ENCODE assay signal across 12 cellular contexts in the genomic region with DNA sequence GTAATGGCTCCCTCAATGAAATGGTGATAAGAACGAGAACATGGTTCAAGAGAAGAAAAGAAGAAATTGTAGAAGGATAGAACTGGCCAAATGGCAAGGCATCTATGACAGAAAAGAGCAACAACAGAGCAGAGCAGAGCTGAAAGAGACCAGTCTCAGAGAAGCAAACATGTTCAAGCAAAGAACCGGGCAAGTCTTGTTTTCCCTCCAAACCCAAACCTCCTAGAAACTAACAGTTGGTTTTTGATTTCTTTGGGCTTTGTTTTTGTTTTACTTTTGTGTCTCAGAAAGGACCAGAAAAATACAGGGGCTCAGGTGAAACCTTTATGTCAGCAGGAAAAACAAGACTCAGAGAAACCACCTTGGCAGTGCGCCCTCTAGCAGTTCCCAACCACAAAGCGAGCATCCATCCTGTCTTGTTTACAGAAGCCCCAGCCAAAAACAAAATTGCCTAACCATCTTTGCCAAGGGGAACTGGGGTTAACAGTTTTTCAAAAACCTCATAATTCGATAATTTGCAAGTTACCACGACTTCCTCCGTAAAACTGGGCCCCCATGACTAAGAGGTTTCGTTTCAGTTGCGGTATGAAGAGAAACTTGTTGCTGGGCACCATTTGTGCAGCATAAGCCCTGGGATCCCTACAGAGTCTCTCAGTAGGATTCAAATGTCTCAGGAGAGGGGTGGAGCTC.
DNase-seq lines count a peak whose midpoint lies in the region; ATAC-seq and TF ChIP-seq lines count a peak whose summit lies in the region.
"Had no signal": no experiment of that assay in that cellular context is flagged by ENCODE, and none has a peak within 500 bp of the region (broad histone marks: within the 10 kb centered on the region; RNA-seq: fewer than 3 reads in every experiment).

No MANE protein-coding gene starts in this region.

- POLR2A ChIA-PET in MCF 10A (lab: Yijun Ruan, JAX): no interaction called here

- intact Hi-C loops in MCF 10A (cut with micrococcal nuclease): no loop called here

- TF ChIP-seq CTCF in GM12865 (IDR thresholded peaks at IDR 0.05; ENCODE audit: insufficient read depth, low read depth, low read length, missing control alignments) (no peak), MCF 10A (IDR thresholded peaks at IDR 0.05; ENCODE audit: unreplicated experiment) (no peak)

- H3K4me1 Mint-ChIP-seq in MCF 10A (ENCODE audit: insufficient read depth, unreplicated experiment): no peaks in the 10 kb centered on the region

- no peak overlapping the region for H3K27ac Mint-ChIP-seq in MCF 10A (ENCODE audit: low read depth, unreplicated experiment)

- peak overlapping the region; percentile 19; the same call in 1 of the 2 replicates for H3K4me3 ChIP-seq in GM12865 (ENCODE audit: low read depth, low read length)

- CTCF ChIA-PET in MCF 10A (lab: Yijun Ruan, JAX): interaction anchor here (0.9 kb wide), 1 partner anchor 14 kb away, joined by 3 read pairs; no protein-coding TSS in a partner anchor

- H3K36me3 Mint-ChIP-seq in MCF 10A (ENCODE audit: insufficient read depth, unreplicated experiment): no peaks in the 10 kb centered on the region

- no peak overlapping the region for H3K4me3 Mint-ChIP-seq in MCF 10A (ENCODE audit: unreplicated experiment)
- H3K4me3 Mint-ChIP-seq: neural crest cell had no signal

- H3K9me3 Mint-ChIP-seq in MCF 10A (ENCODE audit: unreplicated experiment): no peaks in the 10 kb centered on the region
- H3K9me3 Mint-ChIP-seq: neural crest cell had no signal

- no TSS peak for BruUV-seq in MCF 10A (replicated peaks; lab: Mats Ljungman, UMichigan)

- no peaks in the 10 kb centered on the region for H3K27me3 Mint-ChIP-seq in MCF 10A (ENCODE audit: insufficient read depth, unreplicated experiment)

- DNase-seq in GM12865 (ENCODE audit: low read depth) (peak; percentile 91), SKM-1 treated with dmso at 0.1 percent for 144 hours (lab: John Stamatoyannopoulos, UW; ENCODE audit: unreplicated experiment) (peak; percentile 26), MCF 10A (ENCODE audit: unreplicated experiment) (no peak), DMS153 (lab: John Stamatoyannopoulos, UW) (no peak), DMS153 treated with DMSO at 0.1 percent for 48 hours (lab: John Stamatoyannopoulos, UW; ENCODE audit: unreplicated experiment) (no peak)
- DNase-seq in stimulated activated CD4-positive, alpha-beta T cell treated with anti-CD3 and anti-CD28 coated beads, Interleukin-2, amount 100 ng/mL, for 48 hours: no peak
- DNase-seq: activated T-cell treated with anti-CD3 and anti-CD28 coated beads, Interleukin-2, amount 50 U/mL, for 1 hour; NCI-H2081 treated with DMSO at 0.1 percent for 48 hours; stimulated activated naive CD4-positive, alpha-beta T cell had no signal

- peak; percentile 88 for ATAC-seq in GM19452 (IDR thresholded peaks at IDR 0.05; ENCODE audit: unreplicated experiment)
- ATAC-seq in HG03103 (IDR thresholded peaks at IDR 0.05; ENCODE audit: low read depth, unreplicated experiment): peak; percentile 83

Comparison
In these comparisons a context has a peak if more than half of its experiments do, and no peak if none do; other contexts are left out.
1. DNase-seq: peak in GM12865 (single experiment) and SKM-1 treated with dmso at 0.1 percent for 144 hours (single experiment); none in MCF 10A (single experiment), DMS153 (single experiment), DMS153 treated with DMSO at 0.1 percent for 48 hours (single experiment) and stimulated activated CD4-positive, alpha-beta T cell treated with anti-CD3 and anti-CD28 coated beads, Interleukin-2, amount 100 ng/mL, for 48 hours (0 of 2).